Comparison of ENCODE assay signal across 18 cellular contexts in the genomic region with DNA sequence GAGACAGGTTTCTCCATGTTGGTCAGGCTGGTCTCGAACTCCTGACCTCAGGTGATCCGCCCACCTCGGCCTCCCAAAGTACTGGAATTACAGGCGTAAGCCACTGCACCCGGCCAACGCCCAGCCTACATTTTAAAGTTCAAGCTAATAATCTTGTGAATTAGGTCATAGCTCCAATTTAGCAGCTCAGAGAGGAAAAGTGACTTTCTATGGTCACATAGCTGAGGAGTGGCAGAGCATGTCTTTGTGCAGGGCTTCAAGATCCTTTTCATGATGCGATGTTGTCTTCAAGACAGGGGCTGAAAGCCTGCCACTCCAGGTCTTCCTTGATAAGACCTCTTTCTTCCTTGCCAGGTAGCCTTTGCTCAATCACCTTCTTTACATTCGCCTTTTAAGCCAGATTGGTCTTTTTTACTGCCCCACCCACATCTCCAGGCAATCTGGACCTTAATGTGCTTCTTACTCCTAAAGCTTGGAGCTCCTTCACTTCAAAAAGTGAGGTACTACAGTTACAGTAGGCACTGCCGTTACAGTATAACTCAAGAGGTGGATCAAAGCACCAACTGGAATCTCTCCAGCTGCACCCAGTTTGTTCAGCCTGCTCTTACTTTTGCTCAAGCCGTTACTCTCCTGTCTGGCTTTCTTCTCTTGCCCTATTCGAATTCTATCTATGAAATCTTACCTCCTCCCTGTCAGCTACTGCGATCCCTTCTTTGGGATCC. TPM values are rescaled to one million over a fixed set of nuclear protein-coding genes. Genes with fewer than 3 reads are reported as not detected.
DNase-seq lines count a peak whose midpoint lies in the region; ATAC-seq and TF ChIP-seq lines count a peak whose summit lies in the region.
"Had no signal": no experiment of that assay in that cellular context is flagged by ENCODE, and none has a peak within 500 bp of the region (broad histone marks: within the 10 kb centered on the region; RNA-seq: fewer than 3 reads in every experiment).

No MANE protein-coding gene starts in this region.

- no peaks in the 10 kb centered on the region for H3K9me3 Mint-ChIP-seq in chondrocyte (ENCODE audit: low read depth)
- H3K9me3 Mint-ChIP-seq: CD14-positive monocyte, IgD-negative memory B cell had no signal

- no peak for TF ChIP-seq EP300 in upper lobe of left lung (IDR thresholded peaks at IDR 0.05)

- H3K27ac Mint-ChIP-seq in chondrocyte (ENCODE audit: unreplicated experiment) = no peak overlapping the region
- H3K27ac Mint-ChIP-seq: IgD-negative memory B cell had no signal

- no peak for DNase-seq in left ventricle myocardium inferior
- DNase-seq in Right ventricle myocardium inferior (ENCODE audit: missing footprints) = no peak
- DNase-seq in chondrocyte (ENCODE audit: low spot score) = peak; percentile 19
- DNase-seq in mucosa of descending colon = no peak
- no peak for DNase-seq in hepatocyte (ENCODE audit: low spot score)
- no peak for DNase-seq in upper lobe of left lung
- DNase-seq: Caco-2, DMS153, Kasumi-1, NCI-H1930, NCI-H2171 treated with DMSO at 0.1 percent for 48 hours, NCI-H446 treated with DMSO at 0.1 percent for 48 hours, PC-3 had no signal

- peaks cover 5% of the 10 kb centered on the region for H3K4me1 Mint-ChIP-seq in chondrocyte (ENCODE audit: low read depth)
- H3K4me1 Mint-ChIP-seq: CD14-positive monocyte, IgD-negative memory B cell had no signal

- H3K9me2 ChIP-seq in hepatocyte (replicated peaks; ENCODE audit: insufficient read depth) = no peaks in the 10 kb centered on the region

- H3K27me3 ChIP-seq in left ventricle myocardium inferior (ENCODE audit: low read depth) = no peaks in the 10 kb centered on the region
- no peaks in the 10 kb centered on the region for H3K27me3 ChIP-seq in hepatocyte
- H3K27me3 ChIP-seq in upper lobe of left lung = no peaks in the 10 kb centered on the region
- H3K27me3 ChIP-seq: SJSA1 had no signal

- H3K27ac ChIP-seq in left ventricle myocardium inferior (replicated peaks) (peak overlapping the region; percentile 0), hepatocyte (no peak overlapping the region), upper lobe of left lung (no peak overlapping the region)
- H3K27ac ChIP-seq: A549, SJSA1 had no signal

- H3K4me2 ChIP-seq in hepatocyte = no peak overlapping the region
- H3K4me2 ChIP-seq: A549 had no signal

- H3K36me3 ChIP-seq in left ventricle myocardium inferior = peaks cover 9% of the 10 kb centered on the region
- no peaks in the 10 kb centered on the region for H3K36me3 ChIP-seq in mucosa of descending colon (ENCODE audit: low read depth)
- H3K36me3 ChIP-seq in hepatocyte (replicated peaks; ENCODE audit: insufficient read depth, low read depth) = no peaks in the 10 kb centered on the region
- peaks cover 0 to 13% (median 6%) of the 10 kb centered on the region in 4 donors for H3K36me3 ChIP-seq in upper lobe of left lung

- no peak overlapping the region for H2AFZ ChIP-seq in hepatocyte

- WGBS in hepatocyte (ENCODE audit: low lambda C conversion rate, missing lambda C conversion rate) = 85% methylated on average over 12 of the region's 12 CpGs
- 62 to 63% methylated on average over 11 to 12 of the region's 12 CpGs for WGBS in upper lobe of left lung, 2 donors

- H3K36me3 Mint-ChIP-seq in chondrocyte (ENCODE audit: low read depth) = peaks cover 10% of the 10 kb centered on the region

- H3K4me3 Mint-ChIP-seq in chondrocyte (ENCODE audit: unreplicated experiment) = no peak overlapping the region
- H3K4me3 Mint-ChIP-seq: CD14-positive monocyte, IgD-negative memory B cell had no signal

- H3K79me2 ChIP-seq in hepatocyte = no peaks in the 10 kb centered on the region

- H3K9me3 ChIP-seq in left ventricle myocardium inferior (replicated peaks) (no peaks in the 10 kb centered on the region), mucosa of descending colon (no peaks in the 10 kb centered on the region), hepatocyte (ENCODE audit: low read depth) (no peaks in the 10 kb centered on the region), upper lobe of left lung (no peaks in the 10 kb centered on the region)
- H3K9me3 ChIP-seq: A549, Caco-2, SJSA1 had no signal

- no peak for ATAC-seq in Right ventricle myocardium inferior
- ATAC-seq in mucosa of descending colon = peak; percentile 43
- no peak for ATAC-seq in HG03108 (IDR thresholded peaks at IDR 0.05; ENCODE audit: unreplicated experiment)
- ATAC-seq in upper lobe of left lung (ENCODE audit: low FRiP score in 2 of 2) = no peak
- ATAC-seq: PC-3 had no signal

- TF ChIP-seq POLR2A in upper lobe of left lung (IDR thresholded peaks at IDR 0.05) = no peak

- intact Hi-C loops in left ventricle myocardium inferior (cut with micrococcal nuclease) = no loop called here
- intact Hi-C loops in Right ventricle myocardium inferior (cut with DNase I) = no loop called here
- intact Hi-C loops in mucosa of descending colon (cut with DNase I, micrococcal nuclease) = no loop called here

- TF ChIP-seq CTCF in left ventricle myocardium inferior (IDR thresholded peaks at IDR 0.05; ENCODE audit: borderline replicate concordance) = no peak
- TF ChIP-seq CTCF in chondrocyte (IDR thresholded peaks at IDR 0.05) = no peak
- TF ChIP-seq CTCF in mucosa of descending colon (IDR thresholded peaks at IDR 0.05) = no peak
- no peak for TF ChIP-seq CTCF in hepatocyte (IDR thresholded peaks at IDR 0.05; ENCODE audit: poor library complexity)
- no peak for TF ChIP-seq CTCF in upper lobe of left lung (IDR thresholded peaks at IDR 0.05)

- H3K4me3 ChIP-seq in left ventricle myocardium inferior = no peak overlapping the region
- no peak overlapping the region for H3K4me3 ChIP-seq in mucosa of descending colon
- H3K4me3 ChIP-seq in hepatocyte = no peak overlapping the region
- no peak overlapping the region for H3K4me3 ChIP-seq in upper lobe of left lung
- H3K4me3 ChIP-seq: A549, SJSA1 had no signal

- H3K27me3 Mint-ChIP-seq in chondrocyte (ENCODE audit: low read depth) = no peaks in the 10 kb centered on the region

- H3K4me1 ChIP-seq in left ventricle myocardium inferior (peaks cover 6% of the 10 kb centered on the region), mucosa of descending colon (ENCODE audit: low read depth) (no peaks in the 10 kb centered on the region), hepatocyte (ENCODE audit: insufficient read depth) (no peaks in the 10 kb centered on the region), upper lobe of left lung (peaks cover 0 to 8% (median 2%) of the 10 kb centered on the region in 4 donors)
- H3K4me1 ChIP-seq: A549, Caco-2, SJSA1 had no signal

- H4K20me1 ChIP-seq in hepatocyte (ENCODE audit: insufficient read depth, poor library complexity, severe bottlenecking) = no peaks in the 10 kb centered on the region

RNA-seq across cellular contexts. Expression of a gene that starts 18.2 kb away (rescaled TPM):
- total RNA-seq in left ventricle myocardium inferior (67.2 TPM), Right ventricle myocardium inferior (85.3 TPM), chondrocyte (179 to 223 TPM (median 218 TPM) in 3 replicates), mucosa of descending colon (100 to 1,000 TPM; 140 to 162 (median 149) TPM), hepatocyte (80.7 and 87.0 TPM in 2 replicates), upper lobe of left lung (100 to 1,000 TPM in 5 of 6 donors, 10 to 100 TPM in 1; 46.1 to 208 (median 164) TPM)
- 122 and 135 TPM in 2 replicates for polyA plus RNA-seq in hepatocyte
